ENCODE assay signal across 8 cellular contexts in genomic region chr12:116142936-116143882, GRCh38.
DNase-seq lines count a peak whose midpoint lies in the region; ATAC-seq and TF ChIP-seq lines count a peak whose summit lies in the region.

No MANE protein-coding gene starts in this region.

- H3K36me3 ChIP-seq in prostate gland: no peaks in the 10 kb centered on the region

- peaks cover 4% of the 10 kb centered on the region for H3K4me1 ChIP-seq in prostate gland (replicated peaks)

- H3K27ac Mint-ChIP-seq in CD14-positive monocyte: peak overlapping the region; percentile 66 to 89 (median 85)
- H3K27ac Mint-ChIP-seq in activated T-helper 17 cell treated with anti-CD3 and anti-CD28 coated beads, Interleukin-2, amount 50 U/mL, for 72 hours: peak overlapping the region; percentile 30

- no peaks in the 10 kb centered on the region for H3K27me3 Mint-ChIP-seq in CD14-positive monocyte (ENCODE audit: low read depth in 3 of 3)
- no peaks in the 10 kb centered on the region for H3K27me3 Mint-ChIP-seq in activated T-helper 17 cell treated with anti-CD3 and anti-CD28 coated beads, Interleukin-2, amount 50 U/mL, for 72 hours

- no peaks in the 10 kb centered on the region for H3K9me3 Mint-ChIP-seq in CD14-positive monocyte
- H3K9me3 Mint-ChIP-seq in activated T-helper 17 cell treated with anti-CD3 and anti-CD28 coated beads, Interleukin-2, amount 50 U/mL, for 72 hours: no peaks in the 10 kb centered on the region

- H3K27ac ChIP-seq in prostate gland: no peak overlapping the region

- peaks cover 49% of the 10 kb centered on the region for H3K4me1 Mint-ChIP-seq in CD14-positive monocyte
- peaks cover 33% of the 10 kb centered on the region for H3K4me1 Mint-ChIP-seq in activated T-helper 17 cell treated with anti-CD3 and anti-CD28 coated beads, Interleukin-2, amount 50 U/mL, for 72 hours

- no peak for TF ChIP-seq POLR2A in prostate gland (IDR thresholded peaks at IDR 0.05)

- no peaks in the 10 kb centered on the region for H3K27me3 ChIP-seq in prostate gland (replicated peaks; ENCODE audit: insufficient read depth)

- DNase-seq in CD14-positive monocyte (ENCODE audit: low spot score) (no peak), lung microvascular endothelial cell (ENCODE audit: low read depth in 2 of 2) (peak; percentile 92 to 97), pons (ENCODE audit: low spot score) (no peak), medulla oblongata (ENCODE audit: extremely low spot score) (no peak), prostate gland (ENCODE audit: low spot score) (no peak)

- H3K36me3 Mint-ChIP-seq in CD14-positive monocyte: peaks cover 3 to 6% of the 10 kb centered on the region in 2 donors
- H3K36me3 Mint-ChIP-seq in activated T-helper 17 cell treated with anti-CD3 and anti-CD28 coated beads, Interleukin-2, amount 50 U/mL, for 72 hours (ENCODE audit: low read depth): no peaks in the 10 kb centered on the region

- no peaks in the 10 kb centered on the region for H3K9me3 ChIP-seq in prostate gland

- H3K4me3 Mint-ChIP-seq in CD14-positive monocyte: peak overlapping the region; percentile 61 to 77
- H3K4me3 Mint-ChIP-seq in activated T-helper 17 cell treated with anti-CD3 and anti-CD28 coated beads, Interleukin-2, amount 50 U/mL, for 72 hours: peak overlapping the region; percentile 54

- 68% methylated on average over 9 of the region's 9 CpGs for WGBS in prostate gland

- no peak for TF ChIP-seq CTCF in CD14-positive monocyte (IDR thresholded peaks at IDR 0.05)
- TF ChIP-seq CTCF in prostate gland (IDR thresholded peaks at IDR 0.05): no peak

- ATAC-seq in HG03159 (IDR thresholded peaks at IDR 0.05; ENCODE audit: unreplicated experiment) (peak; percentile 52), GM21619 (IDR thresholded peaks at IDR 0.05; ENCODE audit: unreplicated experiment) (no peak)
- ATAC-seq in activated T-helper 17 cell treated with anti-CD3 and anti-CD28 coated beads, Interleukin-2, amount 50 U/mL, for 72 hours (replicated peaks): peak; percentile 80

- intact Hi-C loops in CD14-positive monocyte (cut with micrococcal nuclease) (no loop called here), prostate gland (cut with DNase I) (no loop called here)

- H3K4me3 ChIP-seq in prostate gland: no peak overlapping the region

Comparison
In these comparisons a context has a peak if more than half of its experiments do, and no peak if none do; other contexts are left out.
1. DNase-seq: peak in lung microvascular endothelial cell (2 of 2); none in CD14-positive monocyte (single experiment), pons (single experiment), medulla oblongata (single experiment) and prostate gland (single experiment).